ENCODE assay signal across 14 cellular contexts in genomic region chr21:35399002-35399401, GRCh38.
DNase-seq lines count a peak whose midpoint lies in the region; FAIRE-seq and TF ChIP-seq lines count a peak whose summit lies in the region.
"Had no signal": no experiment of that assay in that cellular context is flagged by ENCODE, and none has a peak within 500 bp of the region (broad histone marks: within the 10 kb centered on the region; RNA-seq: fewer than 3 reads in every experiment).

No MANE protein-coding gene starts in this region.

- H3K27me3 ChIP-seq in ACC112 (ENCODE audit: insufficient read depth, low read length) (no peaks in the 10 kb centered on the region), DOHH2 (ENCODE audit: control insufficient read depth, low read length) (no peaks in the 10 kb centered on the region), SJCRH30 (no peaks in the 10 kb centered on the region), A673 (replicated peaks; ENCODE audit: insufficient read depth, low read depth, low read length, poor library complexity) (peaks cover 25% of the 10 kb centered on the region)

- CTCF ChIA-PET in A673 (lab: Charles Lee), result no interaction called here

- TF ChIP-seq CTCF in DOHH2 (IDR thresholded peaks at IDR 0.05; ENCODE audit: low read depth, low read length, poor library complexity, severe bottlenecking) (no peak), kidney (IDR thresholded peaks at IDR 0.05; ENCODE audit: borderline replicate concordance, extremely low read depth, insufficient read depth) (no peak), A673 (conservative IDR thresholded peaks at IDR 0.05; ENCODE audit: low read depth, low read length) (no peak)

- no peaks in the 10 kb centered on the region for H3K36me3 ChIP-seq in ACC112 (ENCODE audit: insufficient read depth, low read length)
- no peaks in the 10 kb centered on the region for H3K36me3 ChIP-seq in DOHH2 (ENCODE audit: control insufficient read depth, low read length)
- H3K36me3 ChIP-seq in SJCRH30, result no peaks in the 10 kb centered on the region
- no peaks in the 10 kb centered on the region for H3K36me3 ChIP-seq in kidney (ENCODE audit: control insufficient read depth in 1 of 2, insufficient read depth in 2 of 2, low read length in 2 of 2)
- H3K36me3 ChIP-seq in A673 (ENCODE audit: insufficient read depth, low read length, poor library complexity, severe bottlenecking), result no peaks in the 10 kb centered on the region
- H3K36me3 ChIP-seq: stomach had no signal

- peaks cover 15% of the 10 kb centered on the region for H3K4me1 ChIP-seq in ACC112 (ENCODE audit: control insufficient read depth, insufficient read depth, low read length, unreplicated experiment)
- peaks cover 26% of the 10 kb centered on the region for H3K4me1 ChIP-seq in DOHH2 (ENCODE audit: control insufficient read depth, low read length)
- H3K4me1 ChIP-seq in SJCRH30, result peaks cover 30% of the 10 kb centered on the region
- H3K4me1 ChIP-seq in kidney (ENCODE audit: control insufficient read depth in 1 of 2, insufficient read depth in 1 of 2, low read depth in 1 of 2, low read length in 2 of 2), result no peaks in the 10 kb centered on the region
- H3K4me1 ChIP-seq in A673 (ENCODE audit: insufficient read depth, low read length, poor library complexity, severe bottlenecking), result no peaks in the 10 kb centered on the region

- no peaks in the 10 kb centered on the region for H3K9me2 ChIP-seq in DOHH2 (replicated peaks; ENCODE audit: control insufficient read depth, low read length)

- H4K20me1 ChIP-seq in DOHH2 (ENCODE audit: control insufficient read depth, insufficient read depth, low read depth, low read length), result no peaks in the 10 kb centered on the region

- peak overlapping the region; percentile 79 for H3K4me2 ChIP-seq in DOHH2 (ENCODE audit: low read length)

- BruUV-seq in A673 (replicated peaks; lab: Mats Ljungman, UMichigan), result no TSS peak

- intact Hi-C loops in kidney (cut with DNase I), result no loop called here
- intact Hi-C loops in A673 (cut with micrococcal nuclease; ENCODE audit: unreplicated experiment), result no loop called here

- FAIRE-seq in kidney (lab: Jason Lieb, UNC), result no peak

- H3K79me2 ChIP-seq in ACC112 (ENCODE audit: control insufficient read depth, insufficient read depth, low read length, unreplicated experiment) (no peaks in the 10 kb centered on the region), DOHH2 (ENCODE audit: control insufficient read depth, low read length) (no peaks in the 10 kb centered on the region)

- no peaks in the 10 kb centered on the region for H3K9me3 ChIP-seq in DOHH2 (ENCODE audit: control insufficient read depth, insufficient read depth, low read length)
- no peaks in the 10 kb centered on the region; the same call in 1 of the 2 replicates for H3K9me3 ChIP-seq in SJCRH30 (replicated peaks)
- no peaks in the 10 kb centered on the region for H3K9me3 ChIP-seq in kidney (ENCODE audit: control insufficient read depth in 1 of 2, low read length in 2 of 2)
- H3K9me3 ChIP-seq in A673 (ENCODE audit: low read depth, low read length, poor library complexity, severe bottlenecking), result no peaks in the 10 kb centered on the region
- H3K9me3 ChIP-seq: stomach had no signal

- H2AFZ ChIP-seq in ACC112 (ENCODE audit: low read length, unreplicated experiment), result peak overlapping the region; percentile 88

- H3F3A ChIP-seq in DOHH2 (ENCODE audit: control insufficient read depth, insufficient read depth), result no peaks in the 10 kb centered on the region; the same call in 1 of the 2 replicates

- no peak overlapping the region for H3K9ac ChIP-seq in kidney (ENCODE audit: low read length in 2 of 2)

- DNase-seq in SJCRH30 (peak in 1 of 2 experiments; percentile 52), fibroblast of peridontal ligament (ENCODE audit: extremely low read depth) (peak; percentile 59), kidney (no peak), A673 (ENCODE audit: low spot score) (no peak), NCI-H128 (lab: John Stamatoyannopoulos, UW; ENCODE audit: unreplicated experiment) (no peak)
- DNase-seq in stimulated activated CD4-positive, alpha-beta T cell treated with anti-CD3 and anti-CD28 coated beads, Interleukin-2, amount 100 ng/mL, for 48 hours, result no peak
- DNase-seq: activated B cell treated with CpG ODN at 0.5 μM for 24 hours; caudate nucleus; CD4-positive, alpha-beta T cell; NCI-H446 treated with DMSO at 0.1 percent for 48 hours; stimulated activated CD4-positive, alpha-beta T cell treated with anti-CD3 and anti-CD28 coated beads, Interleukin-2, amount 100 ng/mL, for 24 hours; stomach had no signal

- peak overlapping the region; percentile 46 for H3K27ac ChIP-seq in ACC112 (ENCODE audit: low read depth, low read length)
- H3K27ac ChIP-seq in DOHH2 (ENCODE audit: low read depth, low read length), result no peak overlapping the region
- peak overlapping the region; percentile 72 for H3K27ac ChIP-seq in SJCRH30
- H3K27ac ChIP-seq in kidney (ENCODE audit: low read depth in 2 of 2, low read length in 2 of 2), result no peak overlapping the region
- H3K27ac ChIP-seq in A673 (ENCODE audit: low read depth, low read length, poor library complexity, severe bottlenecking), result no peak overlapping the region
- H3K27ac ChIP-seq: stomach had no signal

- POLR2A ChIA-PET in A673 (lab: Charles Lee; ENCODE audit: low non-redundant PET), result no interaction called here

- H3K4me3 ChIP-seq in ACC112 (ENCODE audit: low read depth, low read length), result peak overlapping the region; percentile 54
- peak overlapping the region; percentile 28 for H3K4me3 ChIP-seq in DOHH2 (ENCODE audit: low read length)
- peak overlapping the region; percentile 11 for H3K4me3 ChIP-seq in SJCRH30
- no peak overlapping the region for H3K4me3 ChIP-seq in kidney (ENCODE audit: low read length in 2 of 2)
- no peak overlapping the region for H3K4me3 ChIP-seq in A673 (ENCODE audit: low read depth, low read length, poor library complexity, severe bottlenecking)
- H3K4me3 ChIP-seq: stomach had no signal

Comparison
In these comparisons a context has a peak if more than half of its experiments do, and no peak if none do; other contexts are left out.
1. H3K27ac ChIP-seq: peak in ACC112 (single experiment) and SJCRH30 (single experiment); none in DOHH2 (single experiment), kidney (0 of 2) and A673 (single experiment).
2. H3K4me3 ChIP-seq: peak in ACC112 (single experiment), DOHH2 (single experiment) and SJCRH30 (single experiment); none in kidney (0 of 2) and A673 (single experiment).